Comparison of ENCODE assay signal across 15 cellular contexts in genomic region chr2:65395621-65396347, GRCh38. TPM values are rescaled to one million over a fixed set of nuclear protein-coding genes. Genes with fewer than 3 reads are reported as not detected.
DNase-seq lines count a peak whose midpoint lies in the region; ATAC-seq and TF ChIP-seq lines count a peak whose summit lies in the region.
"Had no signal": no experiment of that assay in that cellular context is flagged by ENCODE, and none has a peak within 500 bp of the region (broad histone marks: within the 10 kb centered on the region; RNA-seq: fewer than 3 reads in every experiment).

No MANE protein-coding gene starts in this region.

- CTCF ChIA-PET in activated B cell treated with CpG ODN at 0.5 μM for 24 hours (lab: Charles Lee): no interaction called here

- H3K4me1 Mint-ChIP-seq in stimulated activated naive CD8-positive, alpha-beta T cell treated with anti-CD3 and anti-CD28 coated beads, Interleukin-15, Interleukin-2, amounts not matched to agents 100 ng/mL and 50 ng/mL, for 24 hours (ENCODE audit: low read depth): peaks cover 34% of the 10 kb centered on the region
- peaks cover 46% of the 10 kb centered on the region for H3K4me1 Mint-ChIP-seq in activated B cell treated with CpG ODN at 0.5 μM for 24 hours

- peaks cover 30% of the 10 kb centered on the region for H3K27me3 Mint-ChIP-seq in stimulated activated naive CD8-positive, alpha-beta T cell treated with anti-CD3 and anti-CD28 coated beads, Interleukin-15, Interleukin-2, amounts not matched to agents 100 ng/mL and 50 ng/mL, for 24 hours
- H3K27me3 Mint-ChIP-seq in activated B cell treated with CpG ODN at 0.5 μM for 24 hours: peaks cover 11% of the 10 kb centered on the region

- TF ChIP-seq CTCF in activated B cell treated with CpG ODN at 0.5 μM for 24 hours (IDR thresholded peaks at IDR 0.05) (no peak), mucosa of descending colon (IDR thresholded peaks at IDR 0.05) (no peak)

- POLR2A ChIA-PET in activated B cell treated with CpG ODN at 0.5 μM for 24 hours (lab: Charles Lee): interaction anchor here (0.9 to 1.7 kb wide), 2 partner anchors 119 to 168 kb away, joined by 3 to 6 read pairs; partner anchors contain the start of gene ACTR2

- no peaks in the 10 kb centered on the region for H3K36me3 ChIP-seq in mucosa of descending colon (ENCODE audit: low read depth)
- H3K36me3 ChIP-seq: esophagus squamous epithelium had no signal

- H3K4me3 ChIP-seq in mucosa of descending colon: no peak overlapping the region
- H3K4me3 ChIP-seq: esophagus squamous epithelium, skin epidermis had no signal

- no peak for DNase-seq in stimulated activated naive CD8-positive, alpha-beta T cell treated with anti-CD3 and anti-CD28 coated beads, Interleukin-15, Interleukin-2, amounts not matched to agents 100 U/mL and 50 U/mL, for 24 hours
- no peak for DNase-seq in activated B cell treated with CpG ODN at 0.5 μM for 24 hours
- no peak for DNase-seq in mucosa of descending colon
- no peak for DNase-seq in stimulated activated CD4-positive, alpha-beta T cell treated with anti-CD3 and anti-CD28 coated beads, Interleukin-4, amount 100 ng/mL, for 24 hours
- DNase-seq in SW480 (ENCODE audit: low spot score): no peak
- no peak for DNase-seq in putamen (ENCODE audit: low spot score)
- DNase-seq: activated CD8-positive, alpha-beta memory T cell treated with anti-CD3 and anti-CD28 coated beads, Interleukin-2, amount 10 ng/mL, durations not matched to agents 7 days and 5 days; activated naive CD4-positive, alpha-beta T cell treated with anti-CD3 and anti-CD28 coated beads, Interleukin-2, amount 10 ng/mL, durations not matched to agents 7 days and 5 days; esophagus squamous epithelium; hypothalamus; NCI-H1436; NCI-H526 had no signal

- H3K9me3 ChIP-seq in mucosa of descending colon: no peaks in the 10 kb centered on the region
- H3K9me3 ChIP-seq: esophagus squamous epithelium had no signal

- peak overlapping the region; percentile 66 for H3K27ac Mint-ChIP-seq in stimulated activated naive CD8-positive, alpha-beta T cell treated with anti-CD3 and anti-CD28 coated beads, Interleukin-15, Interleukin-2, amounts not matched to agents 100 ng/mL and 50 ng/mL, for 24 hours
- H3K27ac Mint-ChIP-seq in activated B cell treated with CpG ODN at 0.5 μM for 24 hours: no peak overlapping the region
- H3K27ac Mint-ChIP-seq: activated CD8-positive, alpha-beta memory T cell treated with anti-CD3 and anti-CD28 coated beads, Interleukin-2, amount 10 ng/mL, durations not matched to agents 7 days and 5 days; activated naive CD4-positive, alpha-beta T cell treated with anti-CD3 and anti-CD28 coated beads, Interleukin-2, amount 10 ng/mL, durations not matched to agents 7 days and 5 days had no signal

- H3K4me1 ChIP-seq in mucosa of descending colon (ENCODE audit: low read depth): peaks cover 18% of the 10 kb centered on the region

- no peak overlapping the region for H3K4me3 Mint-ChIP-seq in stimulated activated naive CD8-positive, alpha-beta T cell treated with anti-CD3 and anti-CD28 coated beads, Interleukin-15, Interleukin-2, amounts not matched to agents 100 ng/mL and 50 ng/mL, for 24 hours
- peak overlapping the region; percentile 25 for H3K4me3 Mint-ChIP-seq in activated B cell treated with CpG ODN at 0.5 μM for 24 hours
- H3K4me3 Mint-ChIP-seq: activated CD8-positive, alpha-beta memory T cell treated with anti-CD3 and anti-CD28 coated beads, Interleukin-2, amount 10 ng/mL, durations not matched to agents 7 days and 5 days; activated naive CD4-positive, alpha-beta T cell treated with anti-CD3 and anti-CD28 coated beads, Interleukin-2, amount 10 ng/mL, durations not matched to agents 7 days and 5 days had no signal

- no peaks in the 10 kb centered on the region for H3K9me3 Mint-ChIP-seq in stimulated activated naive CD8-positive, alpha-beta T cell treated with anti-CD3 and anti-CD28 coated beads, Interleukin-15, Interleukin-2, amounts not matched to agents 100 ng/mL and 50 ng/mL, for 24 hours
- no peaks in the 10 kb centered on the region for H3K9me3 Mint-ChIP-seq in activated B cell treated with CpG ODN at 0.5 μM for 24 hours
- H3K9me3 Mint-ChIP-seq: activated naive CD4-positive, alpha-beta T cell treated with anti-CD3 and anti-CD28 coated beads, Interleukin-2, amount 10 ng/mL, durations not matched to agents 7 days and 5 days had no signal

- no peak for ATAC-seq in stimulated activated naive CD8-positive, alpha-beta T cell treated with anti-CD3 and anti-CD28 coated beads, Interleukin-15, Interleukin-2, amounts not matched to agents 100 U/mL and 50 U/mL, for 24 hours
- ATAC-seq in activated B cell treated with CpG ODN at 0.5 μM for 24 hours (ENCODE audit: low read depth): no peak
- peak; percentile 76 for ATAC-seq in mucosa of descending colon
- no peak for ATAC-seq in HG02610 (IDR thresholded peaks at IDR 0.05; ENCODE audit: unreplicated experiment)

- H3K36me3 Mint-ChIP-seq in stimulated activated naive CD8-positive, alpha-beta T cell treated with anti-CD3 and anti-CD28 coated beads, Interleukin-15, Interleukin-2, amounts not matched to agents 100 ng/mL and 50 ng/mL, for 24 hours (ENCODE audit: low read depth): no peaks in the 10 kb centered on the region
- H3K36me3 Mint-ChIP-seq in activated B cell treated with CpG ODN at 0.5 μM for 24 hours (ENCODE audit: low read depth): no peaks in the 10 kb centered on the region
- H3K36me3 Mint-ChIP-seq: activated CD8-positive, alpha-beta memory T cell treated with anti-CD3 and anti-CD28 coated beads, Interleukin-2, amount 10 ng/mL, durations not matched to agents 7 days and 5 days had no signal

- intact Hi-C loops in activated B cell treated with CpG ODN at 0.5 μM for 24 hours (cut with micrococcal nuclease) (no loop called here), mucosa of descending colon (cut with DNase I, micrococcal nuclease) (no loop called here)

RNA-seq across cellular contexts. Expression of gene SPRED2, which starts 36.6 kb away (rescaled TPM):
- total RNA-seq in activated B cell treated with CpG ODN at 0.5 μM for 24 hours (2.5 and 3.1 TPM in 2 replicates), mucosa of descending colon (10 to 100 TPM; 38.1 to 65.0 (median 43.4) TPM)
